Comparison of ENCODE assay signal across 34 cellular contexts in genomic region chr20:36378686-36379085, GRCh38.
"Had no signal": no experiment of that assay in that cellular context is flagged by ENCODE, and none has a peak within 500 bp of the region (broad histone marks: within the 10 kb centered on the region; RNA-seq: fewer than 3 reads in every experiment).

No MANE protein-coding gene starts in this region.

- DNase-seq: activated B cell treated with CpG ODN at 0.5 μM for 24 hours; activated CD4-positive, alpha-beta memory T cell treated with anti-CD3 and anti-CD28 coated beads for 36 hours; activated CD4-positive, alpha-beta T cell treated with anti-CD3 and anti-CD28 coated beads for 4 hours; activated CD4-positive, alpha-beta T cell treated with anti-CD3 and anti-CD28 coated beads, Interleukin-2, amount 10 ng/mL, durations not matched to agents 24 days and 14 days; activated CD4-positive, alpha-beta T cell treated with anti-CD3 and anti-CD28 coated beads, Interleukin-2, amount 50 U/mL, for 1 hour; activated CD4-positive, alpha-beta T cell treated with anti-CD3 and anti-CD28 coated beads, Interleukin-2, amount 50 U/mL, for 4 hours; activated CD4-positive, CD25-positive, alpha-beta regulatory T cell treated with anti-CD3 and anti-CD28 coated beads, Interleukin-2, amount 50 U/mL, for 72 hours; activated CD8-positive, alpha-beta memory T cell treated with anti-CD3 and anti-CD28 coated beads, Interleukin-2, amount 50 U/mL, for 4 hours; activated CD8-positive, alpha-beta T cell treated with anti-CD3 and anti-CD28 coated beads for 36 hours; activated effector memory CD4-positive, alpha-beta T cell treated with anti-CD3 and anti-CD28 coated beads, Interleukin-2, amount 50 U/mL, for 16 hours; activated gamma-delta T cell treated with Interleukin-2 at 50 U/mL for 16 hours; activated naive CD4-positive, alpha-beta T cell; activated naive CD4-positive, alpha-beta T cell treated with anti-CD3 and anti-CD28 coated beads, Interleukin-2, amount 10 ng/mL, durations not matched to agents 7 days and 5 days; activated naive CD8-positive, alpha-beta T cell treated with anti-CD3 and anti-CD28 coated beads for 36 hours; activated T-cell treated with anti-CD3 and anti-CD28 coated beads for 4 hours; activated T-cell treated with anti-CD3 and anti-CD28 coated beads, Interleukin-2, amount 50 U/mL, for 1 hour; activated T-cell treated with anti-CD3 and anti-CD28 coated beads, Interleukin-2, amount 50 U/mL, for 4 hours; activated T-cell treated with anti-CD3 and anti-CD28 coated beads, Interleukin-2, amount 50 U/mL, for 72 hours; adrenal gland; amniotic stem cell; aorta; body of pancreas; brain microvascular endothelial cell; central memory CD4-positive, alpha-beta T cell; T-helper 1 cell; T-helper 2 cell; T-helper 9 cell had no signal

- H3K9me3 Mint-ChIP-seq: activated B cell treated with CpG ODN at 0.5 μM for 24 hours; activated CD4-positive, alpha-beta memory T cell treated with anti-CD3 and anti-CD28 coated beads for 36 hours; activated CD4-positive, alpha-beta T cell treated with anti-CD3 and anti-CD28 coated beads, Interleukin-2, amount 10 ng/mL, durations not matched to agents 24 days and 14 days; activated CD8-positive, alpha-beta T cell treated with anti-CD3 and anti-CD28 coated beads for 36 hours; activated naive CD4-positive, alpha-beta T cell treated with anti-CD3 and anti-CD28 coated beads, Interleukin-2, amount 10 ng/mL, durations not matched to agents 7 days and 5 days; activated naive CD4-positive, alpha-beta T cell treated with anti-CD3 and anti-CD28 coated beads, Interleukin-2, amount 50 U/mL, for 72 hours; activated naive CD8-positive, alpha-beta T cell treated with anti-CD3 and anti-CD28 coated beads for 36 hours; activated T-cell treated with anti-CD3 and anti-CD28 coated beads, Interleukin-2, amount 50 U/mL, for 4 hours; activated T-cell treated with anti-CD3 and anti-CD28 coated beads, Interleukin-2, amount 50 U/mL, for 72 hours; activated T-helper 1 cell treated with anti-CD3 and anti-CD28 coated beads, Interleukin-12 subunit alpha, Interleukin-12 subunit beta, Interleukin-2, Interleukin-4 antibody, amounts not matched to agents 30 ng/mL and 10 ng/mL and 1 ng/mL, durations not matched to agents 14 hours and 24 hours and 36 hours; activated T-helper 17 cell treated with anti-CD3 and anti-CD28 coated beads, Interleukin-2, amount 50 U/mL, for 72 hours; T-helper 1 cell treated with Interleukin-12 subunit alpha and Interleukin-12 subunit beta and Interleukin-4 antibody, amounts not matched to agents 30 μg/mL and 1 μg/mL, for 36 hours; T-helper 2 cell treated with Interferon-gamma antibody and Interleukin-4, amounts not matched to agents 5 μg/mL and 100 μg/mL, for 36 hours had no signal

- H3K4me1 Mint-ChIP-seq: activated B cell treated with CpG ODN at 0.5 μM for 24 hours; activated CD4-positive, alpha-beta T cell treated with anti-CD3 and anti-CD28 coated beads, Interleukin-2, amount 10 ng/mL, durations not matched to agents 24 days and 14 days; activated naive CD4-positive, alpha-beta T cell treated with anti-CD3 and anti-CD28 coated beads, Interleukin-2, amount 10 ng/mL, durations not matched to agents 7 days and 5 days; activated naive CD8-positive, alpha-beta T cell treated with anti-CD3 and anti-CD28 coated beads for 36 hours; activated T-helper 17 cell treated with anti-CD3 and anti-CD28 coated beads, Interleukin-2, amount 50 U/mL, for 72 hours had no signal

- H3K27me3 ChIP-seq: adrenal gland, body of pancreas, brain microvascular endothelial cell had no signal

- ATAC-seq: activated CD8-positive, alpha-beta T cell treated with anti-CD3 and anti-CD28 coated beads for 36 hours; activated naive CD4-positive, alpha-beta T cell treated with anti-CD3 and anti-CD28 coated beads, Interleukin-2, amount 50 U/mL, for 72 hours; activated T-cell treated with anti-CD3 and anti-CD28 coated beads, Interleukin-2, amount 50 U/mL, for 4 hours; activated T-cell treated with anti-CD3 and anti-CD28 coated beads, Interleukin-2, amount 50 U/mL, for 72 hours; activated T-helper 17 cell treated with anti-CD3 and anti-CD28 coated beads, Interleukin-2, amount 50 U/mL, for 72 hours; body of pancreas had no signal

- H3K4me3 Mint-ChIP-seq: activated B cell treated with CpG ODN at 0.5 μM for 24 hours; activated CD4-positive, alpha-beta memory T cell treated with anti-CD3 and anti-CD28 coated beads for 36 hours; activated CD4-positive, alpha-beta T cell treated with anti-CD3 and anti-CD28 coated beads, Interleukin-2, amount 10 ng/mL, durations not matched to agents 24 days and 14 days; activated CD8-positive, alpha-beta T cell treated with anti-CD3 and anti-CD28 coated beads for 36 hours; activated naive CD4-positive, alpha-beta T cell treated with anti-CD3 and anti-CD28 coated beads, Interleukin-2, amount 10 ng/mL, durations not matched to agents 7 days and 5 days; activated naive CD8-positive, alpha-beta T cell treated with anti-CD3 and anti-CD28 coated beads for 36 hours; activated T-cell treated with anti-CD3 and anti-CD28 coated beads, Interleukin-2, amount 50 U/mL, for 4 hours; activated T-cell treated with anti-CD3 and anti-CD28 coated beads, Interleukin-2, amount 50 U/mL, for 72 hours; activated T-helper 1 cell treated with anti-CD3 and anti-CD28 coated beads, Interleukin-12 subunit alpha, Interleukin-12 subunit beta, Interleukin-2, Interleukin-4 antibody, amounts not matched to agents 30 ng/mL and 10 ng/mL and 1 ng/mL, durations not matched to agents 14 hours and 24 hours and 36 hours; activated T-helper 17 cell treated with anti-CD3 and anti-CD28 coated beads, Interleukin-2, amount 50 U/mL, for 72 hours; T-helper 1 cell treated with Interleukin-12 subunit alpha and Interleukin-12 subunit beta and Interleukin-4 antibody, amounts not matched to agents 30 μg/mL and 1 μg/mL, for 36 hours; T-helper 2 cell treated with Interferon-gamma antibody and Interleukin-4, amounts not matched to agents 5 μg/mL and 100 μg/mL, for 36 hours had no signal

- H3K36me3 ChIP-seq: adrenal gland, brain microvascular endothelial cell, breast epithelium had no signal

- H3K27ac Mint-ChIP-seq: activated B cell treated with CpG ODN at 0.5 μM for 24 hours; activated CD4-positive, alpha-beta memory T cell treated with anti-CD3 and anti-CD28 coated beads for 36 hours; activated CD4-positive, alpha-beta T cell treated with anti-CD3 and anti-CD28 coated beads, Interleukin-2, amount 10 ng/mL, durations not matched to agents 24 days and 14 days; activated CD8-positive, alpha-beta T cell treated with anti-CD3 and anti-CD28 coated beads for 36 hours; activated naive CD4-positive, alpha-beta T cell treated with anti-CD3 and anti-CD28 coated beads, Interleukin-2, amount 10 ng/mL, durations not matched to agents 7 days and 5 days; activated naive CD8-positive, alpha-beta T cell treated with anti-CD3 and anti-CD28 coated beads for 36 hours; activated T-cell treated with anti-CD3 and anti-CD28 coated beads, Interleukin-2, amount 50 U/mL, for 72 hours; activated T-helper 1 cell treated with anti-CD3 and anti-CD28 coated beads, Interleukin-12 subunit alpha, Interleukin-12 subunit beta, Interleukin-2, Interleukin-4 antibody, amounts not matched to agents 30 ng/mL and 10 ng/mL and 1 ng/mL, durations not matched to agents 14 hours and 24 hours and 36 hours; activated T-helper 17 cell treated with anti-CD3 and anti-CD28 coated beads, Interleukin-2, amount 50 U/mL, for 72 hours; T-helper 1 cell treated with Interleukin-12 subunit alpha and Interleukin-12 subunit beta and Interleukin-4 antibody, amounts not matched to agents 30 μg/mL and 1 μg/mL, for 36 hours; T-helper 2 cell treated with Interferon-gamma antibody and Interleukin-4, amounts not matched to agents 5 μg/mL and 100 μg/mL, for 36 hours had no signal

- H3K4me3 ChIP-seq: adrenal gland, body of pancreas, breast epithelium had no signal

- H3K27ac ChIP-seq: adrenal gland, body of pancreas, brain microvascular endothelial cell, breast epithelium, VCaP had no signal

- H3K36me3 Mint-ChIP-seq: activated CD4-positive, alpha-beta memory T cell treated with anti-CD3 and anti-CD28 coated beads for 36 hours; activated naive CD4-positive, alpha-beta T cell treated with anti-CD3 and anti-CD28 coated beads, Interleukin-2, amount 10 ng/mL, durations not matched to agents 7 days and 5 days; activated naive CD4-positive, alpha-beta T cell treated with anti-CD3 and anti-CD28 coated beads, Interleukin-2, amount 50 U/mL, for 72 hours; activated naive CD8-positive, alpha-beta T cell treated with anti-CD3 and anti-CD28 coated beads for 36 hours had no signal

- H3K4me1 ChIP-seq: adrenal gland, body of pancreas, breast epithelium had no signal

- H3K9me3 ChIP-seq: adrenal gland, body of pancreas, breast epithelium had no signal
